15 cellular contexts compared by ENCODE assay signal in genomic region chr17:81672504-81672903, GRCh38. TPM values are rescaled to one million over a fixed set of nuclear protein-coding genes. Genes with fewer than 3 reads are reported as not detected.
DNase-seq lines count a peak whose midpoint lies in the region; ATAC-seq and TF ChIP-seq lines count a peak whose summit lies in the region.
"Had no signal": no experiment of that assay in that cellular context is flagged by ENCODE, and none has a peak within 500 bp of the region (broad histone marks: within the 10 kb centered on the region; RNA-seq: fewer than 3 reads in every experiment).

No MANE protein-coding gene starts in this region.

- H3K9me3 ChIP-seq in spleen (no peaks in the 10 kb centered on the region), suprapubic skin (no peaks in the 10 kb centered on the region)

- H3K4me1 ChIP-seq in spleen (peaks cover 6 to 47% (median 20%) of the 10 kb centered on the region in 6 donors), suprapubic skin (peaks cover 27% of the 10 kb centered on the region)

- peak; percentile 3 to 44 for ATAC-seq in natural killer cell treated with Interleukin-12 subunit alpha and Interleukin-12 subunit beta and Interleukin-15 and Interleukin-18, amount 100 ng/mL, for 72 hours
- ATAC-seq in natural killer cell (no peak), left colon (peak; percentile 7)
- ATAC-seq: GM23338 had no signal

- TF ChIP-seq EP300 in suprapubic skin (IDR thresholded peaks at IDR 0.05) = no peak

- H3K27me3 ChIP-seq in spleen (replicated peaks in 1 of 7) = no peaks in the 10 kb centered on the region
- no peaks in the 10 kb centered on the region for H3K27me3 ChIP-seq in suprapubic skin

- no peak overlapping the region for H3K4me3 Mint-ChIP-seq in natural killer cell treated with Interleukin-12 subunit alpha and Interleukin-12 subunit beta and Interleukin-15 and Interleukin-18, amount 100 ng/mL, for 72 hours
- H3K4me3 Mint-ChIP-seq in natural killer cell = no peak overlapping the region
- H3K4me3 Mint-ChIP-seq: CD4-positive, alpha-beta T cell; GM23338; H9 had no signal

- peak; percentile 21 for DNase-seq in NCI-H2227 (lab: John Stamatoyannopoulos, UW; ENCODE audit: unreplicated experiment)
- DNase-seq in NCI-H2227 treated with DMSO at 0.1 percent for 48 hours (lab: John Stamatoyannopoulos, UW) = no peak
- DNase-seq in natural killer cell treated with Interleukin-12 subunit alpha and Interleukin-12 subunit beta and Interleukin-15 and Interleukin-18, amount 100 ng/mL, for 72 hours (ENCODE audit: low spot score) = no peak
- DNase-seq in natural killer cell = no peak
- DNase-seq in left colon = no peak
- peak; percentile 73 for DNase-seq in spleen
- no peak for DNase-seq in pons (ENCODE audit: low spot score)
- DNase-seq in suprapubic skin (ENCODE audit: low spot score in 2 of 2) = no peak
- DNase-seq: C1 segment of cervical spinal cord; CD4-positive, alpha-beta T cell; DMS79; H9 had no signal

- no peaks in the 10 kb centered on the region for H3K9me3 Mint-ChIP-seq in natural killer cell treated with Interleukin-12 subunit alpha and Interleukin-12 subunit beta and Interleukin-15 and Interleukin-18, amount 100 ng/mL, for 72 hours
- no peaks in the 10 kb centered on the region for H3K9me3 Mint-ChIP-seq in natural killer cell
- H3K9me3 Mint-ChIP-seq: CD4-positive, alpha-beta T cell; GM23338; H9 had no signal

- 83 to 93% (median 92%) methylated on average over 10 to 18 of the region's 18 CpGs for WGBS in spleen, 5 donors
- 83% methylated on average over 1 of the region's 18 CpGs for WGBS in suprapubic skin

- intact Hi-C loops in natural killer cell (cut with micrococcal nuclease) (no loop called here), left colon (cut with DNase I, micrococcal nuclease) (no loop called here), spleen (cut with DNase I; ENCODE audit: low total_unique reads) (no loop called here)

- TF ChIP-seq POLR2A in spleen (IDR thresholded peaks at IDR 0.05) (no peak), suprapubic skin (IDR thresholded peaks at IDR 0.05) (no peak)

- no peaks in the 10 kb centered on the region for H3K36me3 Mint-ChIP-seq in natural killer cell treated with Interleukin-12 subunit alpha and Interleukin-12 subunit beta and Interleukin-15 and Interleukin-18, amount 100 ng/mL, for 72 hours
- no peaks in the 10 kb centered on the region for H3K36me3 Mint-ChIP-seq in natural killer cell

- H3K36me3 ChIP-seq in spleen (peaks cover 0 to 80% (median 57%) of the 10 kb centered on the region in 6 donors), suprapubic skin (peaks cover 60% of the 10 kb centered on the region)

- H3K27ac ChIP-seq in spleen (no peak overlapping the region), suprapubic skin (no peak overlapping the region)
- H3K27ac ChIP-seq: 22Rv1 had no signal

- H3K4me1 Mint-ChIP-seq in natural killer cell treated with Interleukin-12 subunit alpha and Interleukin-12 subunit beta and Interleukin-15 and Interleukin-18, amount 100 ng/mL, for 72 hours (ENCODE audit: low read depth in 2 of 2) = peaks cover 17% of the 10 kb centered on the region in 2 donors
- H3K4me1 Mint-ChIP-seq in natural killer cell = peaks cover 7 to 17% of the 10 kb centered on the region in 2 donors

- TF ChIP-seq CTCF in natural killer cell (IDR thresholded peaks at IDR 0.05) (no peak), spleen (IDR thresholded peaks at IDR 0.05 in 8 of 11, conservative IDR thresholded peaks at IDR 0.05 in 3 of 11) (no peak), suprapubic skin (IDR thresholded peaks at IDR 0.05) (no peak)

- no peak overlapping the region for H3K27ac Mint-ChIP-seq in natural killer cell treated with Interleukin-12 subunit alpha and Interleukin-12 subunit beta and Interleukin-15 and Interleukin-18, amount 100 ng/mL, for 72 hours
- no peak overlapping the region for H3K27ac Mint-ChIP-seq in natural killer cell
- H3K27ac Mint-ChIP-seq: CD4-positive, alpha-beta T cell; GM23338; H9 had no signal

- H3K27me3 Mint-ChIP-seq in natural killer cell treated with Interleukin-12 subunit alpha and Interleukin-12 subunit beta and Interleukin-15 and Interleukin-18, amount 100 ng/mL, for 72 hours = no peaks in the 10 kb centered on the region
- no peaks in the 10 kb centered on the region for H3K27me3 Mint-ChIP-seq in natural killer cell (ENCODE audit: low read depth in 2 of 2)
- H3K27me3 Mint-ChIP-seq: CD4-positive, alpha-beta T cell had no signal

- H3K4me3 ChIP-seq in spleen (no peak overlapping the region), suprapubic skin (no peak overlapping the region)
- H3K4me3 ChIP-seq: GM23338 had no signal

RNA-seq across cellular contexts. Expression of gene CCDC137, which starts 6.0 kb away (rescaled TPM):
- 10 to 100 TPM; 38.0 to 90.1 TPM for total RNA-seq in natural killer cell treated with Interleukin-12 subunit alpha and Interleukin-12 subunit beta and Interleukin-15 and Interleukin-18, amount 100 ng/mL, for 72 hours
- total RNA-seq in natural killer cell (10 to 100 TPM; 15.6 to 24.2 (median 22.1) TPM), left colon (10 to 100 TPM; 14.0 to 19.4 TPM), spleen (10 to 100 TPM; 10.7 to 24.2 (median 19.0) TPM), suprapubic skin (10 to 100 TPM; 14.9 to 29.8 (median 24.5) TPM)
- polyA plus RNA-seq in spleen = 10 to 100 TPM; 20.7 to 40.1 (median 21.4) TPM

RNA-seq across cellular contexts. Expression of gene OXLD1, which starts 6.1 kb away (rescaled TPM):
- 10 to 100 TPM; 35.2 to 45.6 TPM for total RNA-seq in natural killer cell treated with Interleukin-12 subunit alpha and Interleukin-12 subunit beta and Interleukin-15 and Interleukin-18, amount 100 ng/mL, for 72 hours
- total RNA-seq in natural killer cell = 10 to 100 TPM; 29.9 to 35.0 (median 32.4) TPM
- total RNA-seq in left colon = 10 to 100 TPM; 24.6 to 36.6 TPM
- 10 to 100 TPM; 29.4 to 53.8 (median 32.1) TPM for total RNA-seq in spleen
- 100 to 1,000 TPM; 102 to 110 (median 106) TPM for polyA plus RNA-seq in spleen
- total RNA-seq in suprapubic skin = 10 to 100 TPM; 39.6 to 68.1 (median 47.6) TPM

RNA-seq across cellular contexts. Expression of gene ARL16, which starts 11.1 kb away (rescaled TPM):
- 10 to 100 TPM; 35.5 to 54.7 TPM for total RNA-seq in natural killer cell treated with Interleukin-12 subunit alpha and Interleukin-12 subunit beta and Interleukin-15 and Interleukin-18, amount 100 ng/mL, for 72 hours
- total RNA-seq in natural killer cell (10 to 100 TPM; 23.3 to 47.9 (median 39.3) TPM), left colon (10 to 100 TPM; 14.3 to 30.5 TPM), spleen (10 to 100 TPM; 22.5 to 36.6 (median 29.1) TPM), suprapubic skin (10 to 100 TPM; 20.2 to 39.4 (median 36.2) TPM)
- polyA plus RNA-seq in spleen = 10 to 100 TPM; 56.0 to 93.5 (median 79.8) TPM

RNA-seq across cellular contexts. Expression of gene HGS, which starts 11.3 kb away (rescaled TPM):
- 100 to 1,000 TPM; 140 to 220 TPM for total RNA-seq in natural killer cell treated with Interleukin-12 subunit alpha and Interleukin-12 subunit beta and Interleukin-15 and Interleukin-18, amount 100 ng/mL, for 72 hours
- total RNA-seq in natural killer cell (100 to 1,000 TPM; 179 to 186 (median 181) TPM), left colon (100 to 1,000 TPM in 1 of 2 donors, 10 to 100 TPM in 1; 98.5 to 105 TPM), spleen (100 to 1,000 TPM in 4 of 7 donors, 10 to 100 TPM in 3; 62.3 to 134 (median 106) TPM), suprapubic skin (100 to 1,000 TPM in 3 of 4 donors, 10 to 100 TPM in 1; 91.0 to 181 (median 107) TPM)
- polyA plus RNA-seq in spleen = 100 to 1,000 TPM in 2 of 3 donors, 10 to 100 TPM in 1; 61.3 to 133 (median 119) TPM

RNA-seq across cellular contexts. Expression of gene PDE6G, which starts 16.2 kb away (rescaled TPM):
- 1 to 10 TPM; 4.8 to 8.9 TPM for total RNA-seq in natural killer cell treated with Interleukin-12 subunit alpha and Interleukin-12 subunit beta and Interleukin-15 and Interleukin-18, amount 100 ng/mL, for 72 hours
- total RNA-seq in natural killer cell (10 to 100 TPM; 21.9 to 42.8 (median 26.6) TPM), left colon (under 1 TPM in 1 of 2 donors, not detected in 1; 0.34 TPM), spleen (10 to 100 TPM in 6 of 7 donors, 1 to 10 TPM in 1; 6.7 to 26.8 (median 16.4) TPM), suprapubic skin (under 1 TPM in 1 of 4 donors, not detected in 3; 0.53 TPM)
- 10 to 100 TPM; 17.8 to 27.0 (median 25.8) TPM for polyA plus RNA-seq in spleen
- total RNA-seq: G401 had no signal

Comparison
In these comparisons a context has a peak if more than half of its experiments do, and no peak if none do; other contexts are left out.
1. DNase-seq: peak in NCI-H2227 (single experiment) and spleen (single experiment); none in NCI-H2227 treated with DMSO at 0.1 percent for 48 hours (single experiment), natural killer cell treated with Interleukin-12 subunit alpha and Interleukin-12 subunit beta and Interleukin-15 and Interleukin-18, amount 100 ng/mL, for 72 hours (single experiment), natural killer cell (single experiment), left colon (0 of 2), pons (single experiment) and suprapubic skin (0 of 2).
2. ATAC-seq: peak in natural killer cell treated with Interleukin-12 subunit alpha and Interleukin-12 subunit beta and Interleukin-15 and Interleukin-18, amount 100 ng/mL, for 72 hours (2 of 2) and left colon (single experiment); none in natural killer cell (0 of 3).